8 cellular contexts compared by ENCODE assay signal in the genomic region with DNA sequence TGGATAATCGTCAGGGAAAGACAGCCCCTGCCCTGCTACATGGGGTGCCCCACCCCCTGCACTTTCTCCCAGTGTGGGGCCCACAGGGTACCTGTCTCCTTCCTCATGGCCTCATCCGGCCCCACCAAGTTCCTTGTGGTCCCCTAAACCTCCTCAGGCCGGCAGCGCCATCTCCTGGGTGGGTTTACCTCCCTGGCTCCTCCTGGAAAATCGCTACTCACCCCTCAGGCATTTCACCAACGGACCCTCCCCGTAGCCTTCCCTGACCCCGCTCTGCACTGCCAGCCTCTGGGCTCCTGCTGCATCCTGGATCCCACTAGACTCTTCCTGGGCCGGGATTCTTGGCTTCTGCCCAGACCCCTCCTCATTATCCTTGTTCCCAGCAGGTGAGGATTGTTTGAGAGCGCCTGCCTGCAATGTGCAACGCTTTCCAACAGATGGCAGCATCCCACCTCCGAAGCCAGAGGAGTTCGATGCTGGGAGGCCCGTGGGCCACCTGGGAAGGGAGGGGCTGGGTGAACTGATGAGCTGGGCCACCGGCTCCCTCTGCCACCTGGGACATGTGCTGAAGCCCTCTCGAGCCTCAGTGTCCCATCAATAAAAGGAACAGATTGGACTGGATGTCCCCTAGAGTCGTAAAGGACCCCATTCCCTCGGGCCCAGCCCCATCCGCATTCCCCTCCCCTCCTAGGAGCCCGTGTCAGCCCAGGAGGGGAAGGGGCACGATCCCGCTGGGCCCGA. TPM values are rescaled to one million over a fixed set of nuclear protein-coding genes. Genes with fewer than 3 reads are reported as not detected.
DNase-seq lines count a peak whose midpoint lies in the region; ATAC-seq, FAIRE-seq and TF ChIP-seq lines count a peak whose summit lies in the region.

No MANE protein-coding gene starts in this region.

- no peaks in the 10 kb centered on the region for H3K36me3 ChIP-seq in HUES48 (ENCODE audit: control insufficient read depth, insufficient read depth, low read length)

- intact Hi-C loops in posterior cingulate gyrus (cut with DNase I), result loop anchor here (1.0 kb wide), 1 partner anchor 154 kb away; no protein-coding TSS in a partner anchor

- ATAC-seq in foreskin keratinocyte (peak; percentile 43), GM18907 (IDR thresholded peaks at IDR 0.05; ENCODE audit: unreplicated experiment) (no peak), GM21367 (IDR thresholded peaks at IDR 0.05; ENCODE audit: unreplicated experiment) (no peak)

- peak; percentile 80 for TF ChIP-seq CTCF in D721Med (IDR thresholded peaks at IDR 0.05; ENCODE audit: insufficient read depth, missing control alignments)
- peak; percentile 88 for TF ChIP-seq CTCF in foreskin keratinocyte (conservative IDR thresholded peaks at IDR 0.05)

- no peak overlapping the region for H3K9ac ChIP-seq in HUES48 (ENCODE audit: low read depth, low read length)

- FAIRE-seq in D721Med (lab: Jason Lieb, UNC), result no peak

- H3K4me1 ChIP-seq in HUES48 (ENCODE audit: control insufficient read depth, insufficient read depth, low read length) (peaks cover 13% of the 10 kb centered on the region), foreskin keratinocyte (no peaks in the 10 kb centered on the region)

- H3K27ac ChIP-seq in HUES48 (ENCODE audit: low read depth, low read length), result no peak overlapping the region
- H3K27ac ChIP-seq in foreskin keratinocyte, result no peak overlapping the region

- H3K9me3 ChIP-seq in HUES48 (ENCODE audit: control insufficient read depth, insufficient read depth, low read length), result no peaks in the 10 kb centered on the region

- peak overlapping the region; percentile 48 for H3K4me3 ChIP-seq in HUES48 (ENCODE audit: low read depth, low read length)

- DNase-seq in D721Med (ENCODE audit: insufficient read length, low spot score), result peak; percentile 49
- peak; percentile 42 for DNase-seq in OCI-M2 (lab: John Stamatoyannopoulos, UW; ENCODE audit: unreplicated experiment)
- DNase-seq in activated T-cell treated with anti-CD3 and anti-CD28 coated beads, Interleukin-2, amount 50 U/mL, for 48 hours, result peak; percentile 81
- DNase-seq in foreskin keratinocyte, result peak in 1 of 2 donors; percentile 25
- peak in 9 of 10 donors; percentile 33 to 93 (median 62) for DNase-seq in posterior cingulate gyrus

- H3K27me3 ChIP-seq in HUES48 (ENCODE audit: control insufficient read depth, insufficient read depth, low read length), result no peaks in the 10 kb centered on the region
- peaks cover 7% of the 10 kb centered on the region for H3K27me3 ChIP-seq in foreskin keratinocyte

RNA-seq across cellular contexts. Expression of a gene that starts 44.2 kb away (rescaled TPM):
- 70.2 and 72.5 TPM in 2 replicates for total RNA-seq in foreskin keratinocyte
- polyA plus RNA-seq in foreskin keratinocyte, result 50.0 and 54.6 TPM in 2 replicates
